In the genomic region with DNA sequence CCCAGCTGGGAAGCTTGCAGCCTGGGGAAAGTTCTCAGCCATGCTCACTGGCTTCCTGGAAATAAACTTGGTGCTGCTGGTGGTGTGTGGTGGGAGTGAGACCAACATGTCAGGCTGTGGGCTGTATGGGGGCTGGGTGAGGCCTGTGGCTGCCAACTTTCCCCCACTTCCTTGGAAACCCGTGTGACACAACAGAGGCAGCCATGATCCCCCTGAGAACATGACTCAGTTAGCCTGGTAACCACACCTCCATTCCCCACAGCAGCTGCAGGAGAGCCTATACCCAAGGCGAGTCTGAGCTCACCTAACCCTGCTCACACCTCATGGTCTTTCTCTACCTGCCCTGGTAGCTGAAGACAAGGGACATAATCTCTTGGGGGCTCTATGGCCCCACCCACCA, we compare ENCODE assay signal across 17 cellular contexts.
DNase-seq lines count a peak whose midpoint lies in the region; ATAC-seq, FAIRE-seq and TF ChIP-seq lines count a peak whose summit lies in the region.
"Had no signal": no experiment of that assay in that cellular context is flagged by ENCODE, and none has a peak within 500 bp of the region (broad histone marks: within the 10 kb centered on the region; RNA-seq: fewer than 3 reads in every experiment).

No MANE protein-coding gene starts in this region.

- H3K79me2 ChIP-seq in osteoblast (ENCODE audit: insufficient read depth, low read length): no peaks in the 10 kb centered on the region
- no peaks in the 10 kb centered on the region for H3K79me2 ChIP-seq in HepG2 (ENCODE audit: insufficient read depth, low read length)

- H3K36me3 Mint-ChIP-seq in activated T-cell treated with anti-CD3 and anti-CD28 coated beads, Interleukin-2, amount 50 U/mL, for 24 hours (ENCODE audit: low read depth): no peaks in the 10 kb centered on the region

- no peaks in the 10 kb centered on the region for H3K27me3 Mint-ChIP-seq in activated T-cell treated with anti-CD3 and anti-CD28 coated beads, Interleukin-2, amount 50 U/mL, for 24 hours

- no peak overlapping the region for H3K27ac ChIP-seq in brain microvascular endothelial cell
- H3K27ac ChIP-seq in foreskin keratinocyte: no peak overlapping the region
- H3K27ac ChIP-seq in osteoblast (ENCODE audit: low read depth, low read length): no peak overlapping the region
- H3K27ac ChIP-seq in HepG2 (ENCODE audit: extremely low read length, insufficient read depth, low read length): no peak overlapping the region
- H3K27ac ChIP-seq: C4-2B had no signal

- CTCF ChIA-PET in HepG2 (lab: Yijun Ruan, JAX; ENCODE audit: low intra/inter-chr PET ratio, low total read pairs): no interaction called here

- FAIRE-seq in HepG2 (lab: Jason Lieb, UNC): no peak
- FAIRE-seq: RCC 7860 had no signal

- intact Hi-C loops in HepG2 (cut with micrococcal nuclease; ENCODE audit: unreplicated experiment): no loop called here

- H3K4me3 ChIP-seq in brain microvascular endothelial cell (ENCODE audit: low read depth, low read length): no peak overlapping the region
- no peak overlapping the region for H3K4me3 ChIP-seq in osteoblast (ENCODE audit: insufficient read depth, low read length)
- no peak overlapping the region for H3K4me3 ChIP-seq in HepG2 (replicated peaks in 1 of 3; ENCODE audit: insufficient read depth in 1 of 3, low read depth in 2 of 3, low read length in 3 of 3)
- H3K4me3 ChIP-seq: MG63 had no signal

- H3K9ac ChIP-seq in HepG2 (ENCODE audit: insufficient read depth, low read depth, low read length): no peak overlapping the region

- TF ChIP-seq EP300 in HepG2 (IDR thresholded peaks at IDR 0.05; ENCODE audit: low read depth in 2 of 2, low read length in 2 of 2) (no peak), HepG2 (CRISPR knock-in tag; IDR thresholded peaks at IDR 0.05; ENCODE audit: borderline replicate concordance) (no peak)

- no peak overlapping the region for H3K4me3 Mint-ChIP-seq in activated T-cell treated with anti-CD3 and anti-CD28 coated beads, Interleukin-2, amount 50 U/mL, for 24 hours

- no TSS peak for BruUV-seq in HepG2 (replicated peaks; lab: Mats Ljungman, UMichigan)

- TF ChIP-seq CTCF in brain microvascular endothelial cell (IDR thresholded peaks at IDR 0.05; ENCODE audit: low read depth, low read length, missing control alignments) (no peak), foreskin keratinocyte (conservative IDR thresholded peaks at IDR 0.05) (no peak), osteoblast (IDR thresholded peaks at IDR 0.05; ENCODE audit: extremely low read depth, low read depth, low read length) (no peak), HepG2 (CRISPR knock-in tag; IDR thresholded peaks at IDR 0.05) (no peak)

- H2AFZ ChIP-seq in osteoblast (ENCODE audit: low read length) (peak overlapping the region; percentile 53), HepG2 (ENCODE audit: low read length) (no peak overlapping the region)

- no peak for TF ChIP-seq POLR2A in HepG2 (IDR thresholded peaks at IDR 0.05; ENCODE audit: insufficient read depth in 1 of 2, low read depth in 2 of 2, low read length in 2 of 2)

- H3K4me1 ChIP-seq in foreskin keratinocyte (peaks cover 3% of the 10 kb centered on the region), osteoblast (ENCODE audit: insufficient read depth, low read length) (peaks cover 14% of the 10 kb centered on the region), HepG2 (ENCODE audit: insufficient read depth, low read length) (no peaks in the 10 kb centered on the region)

- H3K27ac Mint-ChIP-seq in activated T-cell treated with anti-CD3 and anti-CD28 coated beads, Interleukin-2, amount 50 U/mL, for 24 hours: no peak overlapping the region

- H3K4me1 Mint-ChIP-seq in activated T-cell treated with anti-CD3 and anti-CD28 coated beads, Interleukin-2, amount 50 U/mL, for 24 hours (ENCODE audit: low read depth): no peaks in the 10 kb centered on the region

- H4K20me1 ChIP-seq in osteoblast (ENCODE audit: insufficient read depth, low read length) (no peaks in the 10 kb centered on the region), HepG2 (ENCODE audit: insufficient read depth, low read length) (no peaks in the 10 kb centered on the region)

- H3K9me3 Mint-ChIP-seq in activated T-cell treated with anti-CD3 and anti-CD28 coated beads, Interleukin-2, amount 50 U/mL, for 24 hours: peaks cover 20% of the 10 kb centered on the region

- no peaks in the 10 kb centered on the region for H3K9me3 ChIP-seq in osteoblast (ENCODE audit: low read depth, low read length)
- peaks cover 29% of the 10 kb centered on the region for H3K9me3 ChIP-seq in HepG2 (ENCODE audit: low read length)

- DNase-seq in LHCN-M2 (ENCODE audit: low read depth) (peak; percentile 79), brain microvascular endothelial cell (peak; percentile 20), foreskin keratinocyte (peak in 1 of 2 donors; percentile 39), osteoblast (ENCODE audit: insufficient read length, low spot score, missing footprints) (no peak), HepG2 (ENCODE audit: low spot score) (no peak), NCI-H2107 treated with DMSO at 0.1 percent for 48 hours (lab: John Stamatoyannopoulos, UW; ENCODE audit: unreplicated experiment) (no peak)
- DNase-seq in activated T-cell treated with anti-CD3 and anti-CD28 coated beads, Interleukin-2, amount 50 U/mL, for 24 hours: no peak
- no peak for DNase-seq in activated naive CD4-positive, alpha-beta T cell treated with Interleukin-2 at 50 U/mL for 16 hours
- DNase-seq: DMS79, IMR-90, MG63, NCI-H1092 treated with DMSO at 0.1 percent for 48 hours, NCI-H1694, NCI-H2081 treated with DMSO at 0.1 percent for 48 hours had no signal

- 0% methylated on average over 1 of the region's 2 CpGs for WGBS in HepG2 (ENCODE audit: low lambda C conversion rate)

- TF ChIP-seq RAD21 in HepG2 (CRISPR knock-in tag; IDR thresholded peaks at IDR 0.05): no peak

- no peaks in the 10 kb centered on the region for H3K36me3 ChIP-seq in brain microvascular endothelial cell (replicated peaks)
- no peaks in the 10 kb centered on the region for H3K36me3 ChIP-seq in osteoblast (ENCODE audit: insufficient read depth, low read length)
- H3K36me3 ChIP-seq in HepG2 (replicated peaks in 1 of 2; ENCODE audit: control insufficient read depth in 1 of 2, insufficient read depth in 2 of 2, low read length in 2 of 2): no peaks in the 10 kb centered on the region
- H3K36me3 ChIP-seq: MG63 had no signal

- in situ Hi-C loops in brain microvascular endothelial cell (cut with HindIII; ENCODE audit: low pct_ligation_motif_present, low sequenced_read_pairs) (no loop called here), HepG2 (cut with HindIII; ENCODE audit: extremely low pct_ligation_motif_present, low pct_unique_long_range_greater_than_20kb) (no loop called here)

- no peaks in the 10 kb centered on the region for H3K27me3 ChIP-seq in brain microvascular endothelial cell (replicated peaks)
- no peaks in the 10 kb centered on the region for H3K27me3 ChIP-seq in foreskin keratinocyte
- H3K27me3 ChIP-seq in osteoblast (ENCODE audit: insufficient read depth, low read length): no peaks in the 10 kb centered on the region
- H3K27me3 ChIP-seq in HepG2 (ENCODE audit: control insufficient read depth in 1 of 2, insufficient read depth in 2 of 2, low read length in 2 of 2): no peaks in the 10 kb centered on the region
- H3K27me3 ChIP-seq: MG63 had no signal

- ATAC-seq in foreskin keratinocyte: peak; percentile 53
- ATAC-seq in HepG2: no peak
- ATAC-seq: Right ventricle myocardium inferior had no signal

- H3K4me2 ChIP-seq in osteoblast (ENCODE audit: insufficient read depth, low read length) (no peak overlapping the region), HepG2 (ENCODE audit: low read depth, low read length) (no peak overlapping the region)

- POLR2A ChIA-PET in HepG2 (lab: Yijun Ruan, JAX): no interaction called here

TF ChIP-seq in HepG2, 621 proteins besides CTCF, POLR2A, EP300 and RAD21:
- TF ChIP-seq ZNF282 (IDR thresholded peaks at IDR 0.05; ENCODE audit: partially characterized antibody): no peak
- no peak for TF ChIP-seq ZNF782 (CRISPR knock-in tag; IDR thresholded peaks at IDR 0.05; ENCODE audit: borderline replicate concordance)
- TF ChIP-seq KDM1A (CRISPR knock-in tag; IDR thresholded peaks at IDR 0.05): no peak
- no peak for TF ChIP-seq ZNF550 (CRISPR knock-in tag; IDR thresholded peaks at IDR 0.05; ENCODE audit: borderline replicate concordance)
- TF ChIP-seq FOSL1 (CRISPR knock-in tag; IDR thresholded peaks at IDR 0.05; ENCODE audit: borderline replicate concordance): no peak
- TF ChIP-seq ATF1 (CRISPR knock-in tag; IDR thresholded peaks at IDR 0.05): no peak
- no peak for TF ChIP-seq FLYWCH1 (CRISPR knock-in tag; IDR thresholded peaks at IDR 0.05)

Comparison
In these comparisons a context has a peak if more than half of its experiments do, and no peak if none do; other contexts are left out.
1. DNase-seq: peak in LHCN-M2 (single experiment) and brain microvascular endothelial cell (single experiment); none in osteoblast (single experiment), activated T-cell treated with anti-CD3 and anti-CD28 coated beads, Interleukin-2, amount 50 U/mL, for 24 hours (single experiment), HepG2 (single experiment), activated naive CD4-positive, alpha-beta T cell treated with Interleukin-2 at 50 U/mL for 16 hours (single experiment) and NCI-H2107 treated with DMSO at 0.1 percent for 48 hours (single experiment).